In genomic region chr10:24988831-24989769, GRCh38 we compare ENCODE assay signal across 20 cellular contexts. TPM values are rescaled to one million over a fixed set of nuclear protein-coding genes. Genes with fewer than 3 reads are reported as not detected.
DNase-seq lines count a peak whose midpoint lies in the region; ATAC-seq, FAIRE-seq and TF ChIP-seq lines count a peak whose summit lies in the region.
"Had no signal": no experiment of that assay in that cellular context is flagged by ENCODE, and none has a peak within 500 bp of the region (broad histone marks: within the 10 kb centered on the region; RNA-seq: fewer than 3 reads in every experiment).

No MANE protein-coding gene starts in this region.

- H3K4me2 ChIP-seq in SK-N-SH (no peak overlapping the region), HepG2 (ENCODE audit: low read depth, low read length) (no peak overlapping the region)
- H3K4me2 ChIP-seq: BLaER1 had no signal

- H3K9me3 ChIP-seq in SK-N-SH (no peaks in the 10 kb centered on the region), HepG2 (ENCODE audit: low read length) (no peaks in the 10 kb centered on the region)
- H3K9me3 ChIP-seq: BLaER1, spleen, suprapubic skin had no signal

- TF ChIP-seq CTCF in SK-N-SH (IDR thresholded peaks at IDR 0.05) (no peak), HepG2 (CRISPR knock-in tag; IDR thresholded peaks at IDR 0.05) (no peak)

- no peaks in the 10 kb centered on the region for H3K9me3 Mint-ChIP-seq in T-helper 2 cell treated with Interferon-gamma antibody and Interleukin-4, amounts not matched to agents 5 μg/mL and 100 μg/mL, for 36 hours
- H3K9me3 Mint-ChIP-seq in stimulated activated naive CD8-positive, alpha-beta T cell treated with anti-CD3 and anti-CD28 coated beads, Interleukin-15, amount 100 ng/mL, for 72 hours: no peaks in the 10 kb centered on the region

- TF ChIP-seq POLR2A in HepG2 (IDR thresholded peaks at IDR 0.05; ENCODE audit: insufficient read depth in 1 of 2, low read depth in 2 of 2, low read length in 2 of 2): no peak

- H3K79me2 ChIP-seq in SK-N-SH (ENCODE audit: insufficient read depth): no peaks in the 10 kb centered on the region
- no peaks in the 10 kb centered on the region for H3K79me2 ChIP-seq in HepG2 (ENCODE audit: insufficient read depth, low read length)

- H3K9ac ChIP-seq in SK-N-SH: no peak overlapping the region
- H3K9ac ChIP-seq in HepG2 (ENCODE audit: insufficient read depth, low read depth, low read length): no peak overlapping the region
- H3K9ac ChIP-seq: BLaER1 had no signal

- no peak for FAIRE-seq in HepG2 (lab: Jason Lieb, UNC)
- FAIRE-seq: D721Med had no signal

- H3K27ac ChIP-seq in SK-N-SH (ENCODE audit: low read depth in 2 of 2, low read length in 1 of 2): no peak overlapping the region
- no peak overlapping the region for H3K27ac ChIP-seq in HepG2 (ENCODE audit: extremely low read length, insufficient read depth, low read length)
- H3K27ac ChIP-seq: 22Rv1, BLaER1, spleen, suprapubic skin had no signal

- H4K20me1 ChIP-seq in SK-N-SH (ENCODE audit: insufficient read depth): no peaks in the 10 kb centered on the region
- H4K20me1 ChIP-seq in HepG2 (ENCODE audit: insufficient read depth, low read length): no peaks in the 10 kb centered on the region
- H4K20me1 ChIP-seq: BLaER1 had no signal

- H3K4me3 ChIP-seq in SK-N-SH (ENCODE audit: low read depth in 2 of 2, low read length in 1 of 2) (no peak overlapping the region), HepG2 (replicated peaks in 1 of 3; ENCODE audit: insufficient read depth in 1 of 3, low read depth in 2 of 3, low read length in 3 of 3) (no peak overlapping the region)
- H3K4me3 ChIP-seq: BLaER1, spleen, suprapubic skin had no signal

- H3K4me3 Mint-ChIP-seq in T-helper 2 cell treated with Interferon-gamma antibody and Interleukin-4, amounts not matched to agents 5 μg/mL and 100 μg/mL, for 36 hours: no peak overlapping the region
- H3K4me3 Mint-ChIP-seq in stimulated activated naive CD8-positive, alpha-beta T cell treated with anti-CD3 and anti-CD28 coated beads, Interleukin-15, amount 100 ng/mL, for 72 hours: no peak overlapping the region

- H3K4me1 Mint-ChIP-seq in T-helper 2 cell treated with Interferon-gamma antibody and Interleukin-4, amounts not matched to agents 5 μg/mL and 100 μg/mL, for 36 hours (ENCODE audit: low read depth): no peaks in the 10 kb centered on the region
- no peaks in the 10 kb centered on the region for H3K4me1 Mint-ChIP-seq in stimulated activated naive CD8-positive, alpha-beta T cell treated with anti-CD3 and anti-CD28 coated beads, Interleukin-15, amount 100 ng/mL, for 72 hours

- H3K27me3 ChIP-seq in SK-N-SH (ENCODE audit: insufficient read depth): no peaks in the 10 kb centered on the region
- H3K27me3 ChIP-seq in HepG2 (ENCODE audit: control insufficient read depth in 1 of 2, insufficient read depth in 2 of 2, low read length in 2 of 2): peaks cover 0 to 1% of the 10 kb centered on the region in 2 experiments; a peak in 4 of 5 replicates
- H3K27me3 ChIP-seq: BLaER1, suprapubic skin had no signal

- H3K27ac Mint-ChIP-seq in T-helper 2 cell treated with Interferon-gamma antibody and Interleukin-4, amounts not matched to agents 5 μg/mL and 100 μg/mL, for 36 hours: no peak overlapping the region
- H3K27ac Mint-ChIP-seq in stimulated activated naive CD8-positive, alpha-beta T cell treated with anti-CD3 and anti-CD28 coated beads, Interleukin-15, amount 100 ng/mL, for 72 hours: no peak overlapping the region

- no TSS peak for BruUV-seq in HepG2 (replicated peaks; lab: Mats Ljungman, UMichigan)

- POLR2A ChIA-PET in SK-N-SH (lab: Yijun Ruan, JAX): no interaction called here
- POLR2A ChIA-PET in HepG2 (lab: Yijun Ruan, JAX): no interaction called here

- in situ Hi-C loops in HepG2 (cut with HindIII; ENCODE audit: extremely low pct_ligation_motif_present, low pct_unique_long_range_greater_than_20kb): loop anchor here (25.0 kb wide), 1 partner anchor 352 kb away; no protein-coding TSS in a partner anchor

- no peak for ATAC-seq in SK-N-SH treated with all-trans-retinoic acid at 6 μM for 48 hours
- ATAC-seq in HepG2: no peak
- ATAC-seq in stimulated activated naive CD8-positive, alpha-beta T cell treated with anti-CD3 and anti-CD28 coated beads, Interleukin-15, amount 100 ng/mL, for 72 hours: no peak
- no peak for ATAC-seq in GM18519 (IDR thresholded peaks at IDR 0.05; ENCODE audit: low FRiP score, unreplicated experiment)
- ATAC-seq: Panc1 had no signal

- H3K36me3 ChIP-seq in SK-N-SH (replicated peaks in 1 of 2; ENCODE audit: control insufficient read depth in 1 of 2, insufficient read depth in 2 of 2, low read length in 1 of 2) (no peaks in the 10 kb centered on the region), HepG2 (replicated peaks in 1 of 2; ENCODE audit: control insufficient read depth in 1 of 2, insufficient read depth in 2 of 2, low read length in 2 of 2) (no peaks in the 10 kb centered on the region)
- H3K36me3 ChIP-seq: BLaER1, spleen, suprapubic skin had no signal

- TF ChIP-seq RAD21 in SK-N-SH (IDR thresholded peaks at IDR 0.05; ENCODE audit: low read length): no peak
- no peak for TF ChIP-seq RAD21 in HepG2 (CRISPR knock-in tag; IDR thresholded peaks at IDR 0.05)

- no peak for TF ChIP-seq EP300 in SK-N-SH (IDR thresholded peaks at IDR 0.05; ENCODE audit: borderline replicate concordance in 1 of 2, low read depth in 1 of 2, low read length in 1 of 2)
- TF ChIP-seq EP300 in HepG2 (IDR thresholded peaks at IDR 0.05; ENCODE audit: low read depth in 2 of 2, low read length in 2 of 2): no peak
- no peak for TF ChIP-seq EP300 in HepG2 (CRISPR knock-in tag; IDR thresholded peaks at IDR 0.05; ENCODE audit: borderline replicate concordance)

- DNase-seq in SK-N-SH (no peak), dermis blood vessel endothelial cell (peak; percentile 14), HepG2 (ENCODE audit: low spot score) (no peak), superior temporal gyrus (ENCODE audit: extremely low spot score) (peak; percentile 54)
- DNase-seq in T-helper 2 cell treated with Interferon-gamma antibody and Interleukin-4, amounts not matched to agents 5 μg/mL and 100 μg/mL, for 36 hours (ENCODE audit: low spot score): no peak
- DNase-seq in stimulated activated naive CD8-positive, alpha-beta T cell treated with anti-CD3 and anti-CD28 coated beads, Interleukin-15, amount 100 ng/mL, for 72 hours: no peak
- DNase-seq: activated gamma-delta T cell treated with Interleukin-2 at 50 U/mL for 16 hours; aorta; NCI-H2227 treated with DMSO at 0.1 percent for 48 hours; spleen; stimulated activated CD8-positive, alpha-beta memory T cell treated with anti-CD3 and anti-CD28 coated beads, Interleukin-4, amount 100 ng/mL, for 48 hours had no signal

- H3K9me2 ChIP-seq in SK-N-SH: no peaks in the 10 kb centered on the region

- no peaks in the 10 kb centered on the region for H3K4me1 ChIP-seq in SK-N-SH (ENCODE audit: control insufficient read depth in 1 of 2, insufficient read depth in 2 of 2, low read depth in 1 of 2, low read length in 1 of 2)
- H3K4me1 ChIP-seq in HepG2 (ENCODE audit: insufficient read depth, low read length): no peaks in the 10 kb centered on the region
- H3K4me1 ChIP-seq: BLaER1, spleen, suprapubic skin had no signal

- peaks cover 6% of the 10 kb centered on the region for H3K27me3 Mint-ChIP-seq in T-helper 2 cell treated with Interferon-gamma antibody and Interleukin-4, amounts not matched to agents 5 μg/mL and 100 μg/mL, for 36 hours (ENCODE audit: low read depth)
- H3K27me3 Mint-ChIP-seq in stimulated activated naive CD8-positive, alpha-beta T cell treated with anti-CD3 and anti-CD28 coated beads, Interleukin-15, amount 100 ng/mL, for 72 hours: no peaks in the 10 kb centered on the region

- intact Hi-C loops in HepG2 (cut with micrococcal nuclease; ENCODE audit: unreplicated experiment): no loop called here

- H2AFZ ChIP-seq in SK-N-SH (ENCODE audit: low read depth) (peak overlapping the region; percentile 3; the same call in 1 of the 2 replicates), HepG2 (ENCODE audit: low read length) (no peak overlapping the region)

- no peaks in the 10 kb centered on the region for H3F3A ChIP-seq in SK-N-SH (replicated peaks; ENCODE audit: insufficient read depth)

- WGBS in SK-N-SH (ENCODE audit: low lambda C conversion rate): 80% methylated on average over 10 of the region's 13 CpGs
- WGBS in HepG2 (ENCODE audit: low lambda C conversion rate): 46% methylated on average over 13 of the region's 13 CpGs

- CTCF ChIA-PET in SK-N-SH (lab: Yijun Ruan, JAX) (interaction anchor here (1.0 to 3.0 kb wide), 8 partner anchors 10 to 346 kb away, joined by 4 to 17 read pairs (median 4); partner anchors contain the start of genes ENKUR and THNSL1), HepG2 (lab: Yijun Ruan, JAX; ENCODE audit: low intra/inter-chr PET ratio, low total read pairs) (no interaction called here)

- H3K36me3 Mint-ChIP-seq in T-helper 2 cell treated with Interferon-gamma antibody and Interleukin-4, amounts not matched to agents 5 μg/mL and 100 μg/mL, for 36 hours (ENCODE audit: low read depth): no peaks in the 10 kb centered on the region

RNA-seq across cellular contexts. Expression of gene ENKUR, which starts 26.9 kb away (rescaled TPM):
- polyA plus RNA-seq in SK-N-SH (2012; rRNA removed) (0.06 and 0.13 TPM in 2 replicates), HepG2 (2011; rRNA removed) (0.10 and 0.15 TPM in 2 replicates)
- 0.14 and 0.26 TPM in 2 replicates for polyA plus RNA-seq in SK-N-SH (2012; cell fraction: cytosol; rRNA removed)
- polyA plus RNA-seq in SK-N-SH (2012; cell fraction: nucleus; rRNA removed): 0.02 and 0.20 TPM in 2 replicates
- total RNA-seq in dermis blood vessel endothelial cell (0.09 and 0.17 TPM in 2 replicates), HepG2 (2016; rRNA removed; fragmentation: Illumina TruSeq; extraction: Trizol) (0.15 and 0.21 TPM in 2 replicates)
- total RNA-seq in HepG2 (2016; cell fraction: cytosol; rRNA removed; fragmentation: Illumina TruSeq; extraction: Trizol; ENCODE audit: low read depth): 0.26 TPM in 1 of 2 replicates, not detected in the other
- 0.19 TPM in 1 of 2 replicates, not detected in the other for total RNA-seq in HepG2 (2016; cell fraction: insoluble cytoplasmic fraction; rRNA removed; fragmentation: Illumina TruSeq; extraction: Trizol)
- 0.12 and 0.38 TPM in 2 replicates for total RNA-seq in HepG2 (2016; cell fraction: membrane; rRNA removed; fragmentation: Illumina TruSeq; extraction: Trizol)
- not detected in 2 replicates for total RNA-seq in HepG2 (2016; cell fraction: nucleus; rRNA removed; fragmentation: Illumina TruSeq; extraction: Trizol)
- polyA plus RNA-seq in HepG2 (2011; cell fraction: cytosol; rRNA removed): 0.04 and 0.05 TPM in 2 replicates
- polyA plus RNA-seq in HepG2 (2011; cell fraction: nucleus; rRNA removed): 0.05 and 0.16 TPM in 2 replicates
- polyA plus RNA-seq in HepG2 (2012): 0.17 and 0.30 TPM in 2 replicates
- not detected in 2 replicates for polyA plus RNA-seq in HepG2 (2016; cell fraction: cytosol; fragmentation: Illumina TruSeq; extraction: Trizol; ENCODE audit: low read depth)
- polyA plus RNA-seq in HepG2 (2016; cell fraction: insoluble cytoplasmic fraction; fragmentation: Illumina TruSeq; extraction: Trizol; ENCODE audit: low read depth): 0.23 TPM in 1 of 2 replicates, not detected in the other
- 0.16 and 0.21 TPM in 2 replicates for polyA plus RNA-seq in HepG2 (2016; cell fraction: membrane; fragmentation: Illumina TruSeq; extraction: Trizol; ENCODE audit: low read depth)
- not detected in 2 replicates for polyA plus RNA-seq in HepG2 (2016; cell fraction: nucleus; fragmentation: Illumina TruSeq; extraction: Trizol; ENCODE audit: insufficient read depth, low read depth)
- 0.04 and 0.05 TPM in 2 replicates for polyA minus RNA-seq in HepG2 (2011; rRNA and poly(A)+ RNA removed; ENCODE audit: low replicate concordance)
- not detected in 2 replicates for polyA minus RNA-seq in HepG2 (2011; cell fraction: cytosol; rRNA and poly(A)+ RNA removed)
- polyA minus RNA-seq in HepG2 (2011; cell fraction: nucleus; rRNA and poly(A)+ RNA removed): 0.52 and 0.62 TPM in 2 replicates
- total RNA-seq: lower leg skin, M059J, suprapubic skin had no signal
- polyA plus RNA-seq: aorta had no signal

RNA-seq across cellular contexts. Expression of gene THNSL1, which starts 27.3 kb away (rescaled TPM):
- polyA plus RNA-seq in SK-N-SH (2012; rRNA removed): 1.3 and 1.9 TPM in 2 replicates
- 2.2 and 2.7 TPM in 2 replicates for polyA plus RNA-seq in SK-N-SH (2012; cell fraction: cytosol; rRNA removed)
- 0.66 and 1.3 TPM in 2 replicates for polyA plus RNA-seq in SK-N-SH (2012; cell fraction: nucleus; rRNA removed)
- total RNA-seq in dermis blood vessel endothelial cell: 2.9 and 4.3 TPM in 2 replicates
- 3.8 and 7.3 TPM in 2 replicates for total RNA-seq in HepG2 (2016; rRNA removed; fragmentation: Illumina TruSeq; extraction: Trizol)
- 0.30 and 0.44 TPM in 2 replicates for total RNA-seq in HepG2 (2016; cell fraction: cytosol; rRNA removed; fragmentation: Illumina TruSeq; extraction: Trizol; ENCODE audit: low read depth)
- total RNA-seq in HepG2 (2016; cell fraction: insoluble cytoplasmic fraction; rRNA removed; fragmentation: Illumina TruSeq; extraction: Trizol): 3.6 and 6.9 TPM in 2 replicates
- 1.1 and 1.6 TPM in 2 replicates for total RNA-seq in HepG2 (2016; cell fraction: membrane; rRNA removed; fragmentation: Illumina TruSeq; extraction: Trizol)
- 2.2 and 2.3 TPM in 2 replicates for total RNA-seq in HepG2 (2016; cell fraction: nucleus; rRNA removed; fragmentation: Illumina TruSeq; extraction: Trizol)
- polyA plus RNA-seq in HepG2 (2011; rRNA removed): 1.2 and 1.3 TPM in 2 replicates
- 0.52 and 0.96 TPM in 2 replicates for polyA plus RNA-seq in HepG2 (2011; cell fraction: cytosol; rRNA removed)
- polyA plus RNA-seq in HepG2 (2011; cell fraction: nucleus; rRNA removed): 0.29 and 0.36 TPM in 2 replicates
- 1.8 and 3.0 TPM in 2 replicates for polyA plus RNA-seq in HepG2 (2012)
- 0.23 and 0.27 TPM in 2 replicates for polyA plus RNA-seq in HepG2 (2016; cell fraction: cytosol; fragmentation: Illumina TruSeq; extraction: Trizol; ENCODE audit: low read depth)
- polyA plus RNA-seq in HepG2 (2016; cell fraction: insoluble cytoplasmic fraction; fragmentation: Illumina TruSeq; extraction: Trizol; ENCODE audit: low read depth): 6.1 and 6.5 TPM in 2 replicates
- polyA plus RNA-seq in HepG2 (2016; cell fraction: membrane; fragmentation: Illumina TruSeq; extraction: Trizol; ENCODE audit: low read depth): 0.58 and 0.65 TPM in 2 replicates
- 1.6 and 1.8 TPM in 2 replicates for polyA plus RNA-seq in HepG2 (2016; cell fraction: nucleus; fragmentation: Illumina TruSeq; extraction: Trizol; ENCODE audit: insufficient read depth, low read depth)
- polyA minus RNA-seq in HepG2 (2011; rRNA and poly(A)+ RNA removed; ENCODE audit: low replicate concordance): 0.42 and 0.75 TPM in 2 replicates
- 1.3 and 2.0 TPM in 2 replicates for polyA minus RNA-seq in HepG2 (2011; cell fraction: cytosol; rRNA and poly(A)+ RNA removed)
- polyA minus RNA-seq in HepG2 (2011; cell fraction: nucleus; rRNA and poly(A)+ RNA removed): 1.7 and 1.8 TPM in 2 replicates

RNA-seq across cellular contexts. Expression of gene PRTFDC1, which starts 36.7 kb away (rescaled TPM):
- polyA plus RNA-seq in SK-N-SH (2012; rRNA removed) (6.6 and 8.1 TPM in 2 replicates), HepG2 (2011; rRNA removed) (not detected in 2 replicates)
- polyA plus RNA-seq in SK-N-SH (2012; cell fraction: cytosol; rRNA removed): 10.8 and 12.0 TPM in 2 replicates
- polyA plus RNA-seq in SK-N-SH (2012; cell fraction: nucleus; rRNA removed): 5.0 and 9.9 TPM in 2 replicates
- total RNA-seq in dermis blood vessel endothelial cell (8.0 and 13.2 TPM in 2 replicates), HepG2 (2016; rRNA removed; fragmentation: Illumina TruSeq; extraction: Trizol) (not detected in 2 replicates)
- not detected in 2 replicates for total RNA-seq in HepG2 (2016; cell fraction: cytosol; rRNA removed; fragmentation: Illumina TruSeq; extraction: Trizol; ENCODE audit: low read depth)
- total RNA-seq in HepG2 (2016; cell fraction: insoluble cytoplasmic fraction; rRNA removed; fragmentation: Illumina TruSeq; extraction: Trizol): not detected in 2 replicates
- total RNA-seq in HepG2 (2016; cell fraction: membrane; rRNA removed; fragmentation: Illumina TruSeq; extraction: Trizol): not detected in 2 replicates
- not detected in 2 replicates for total RNA-seq in HepG2 (2016; cell fraction: nucleus; rRNA removed; fragmentation: Illumina TruSeq; extraction: Trizol)
- not detected in 2 replicates for polyA plus RNA-seq in HepG2 (2011; cell fraction: cytosol; rRNA removed)
- not detected in 2 replicates for polyA plus RNA-seq in HepG2 (2011; cell fraction: nucleus; rRNA removed)
- polyA plus RNA-seq in HepG2 (2012): not detected in 2 replicates
- not detected in 2 replicates for polyA plus RNA-seq in HepG2 (2016; cell fraction: cytosol; fragmentation: Illumina TruSeq; extraction: Trizol; ENCODE audit: low read depth)
- not detected in 2 replicates for polyA plus RNA-seq in HepG2 (2016; cell fraction: insoluble cytoplasmic fraction; fragmentation: Illumina TruSeq; extraction: Trizol; ENCODE audit: low read depth)
- not detected in 2 replicates for polyA plus RNA-seq in HepG2 (2016; cell fraction: membrane; fragmentation: Illumina TruSeq; extraction: Trizol; ENCODE audit: low read depth)
- not detected in 2 replicates for polyA plus RNA-seq in HepG2 (2016; cell fraction: nucleus; fragmentation: Illumina TruSeq; extraction: Trizol; ENCODE audit: insufficient read depth, low read depth)
- 5.6 TPM in 1 of 2 replicates, not detected in the other for polyA minus RNA-seq in HepG2 (2011; rRNA and poly(A)+ RNA removed; ENCODE audit: low replicate concordance)
- not detected in 2 replicates for polyA minus RNA-seq in HepG2 (2011; cell fraction: cytosol; rRNA and poly(A)+ RNA removed)
- polyA minus RNA-seq in HepG2 (2011; cell fraction: nucleus; rRNA and poly(A)+ RNA removed): not detected in 2 replicates

Comparison
In these comparisons a context has a peak if more than half of its experiments do, and no peak if none do; other contexts are left out.
1. DNase-seq: peak in dermis blood vessel endothelial cell (single experiment) and superior temporal gyrus (single experiment); none in SK-N-SH (single experiment), HepG2 (single experiment), T-helper 2 cell treated with Interferon-gamma antibody and Interleukin-4, amounts not matched to agents 5 μg/mL and 100 μg/mL, for 36 hours (single experiment) and stimulated activated naive CD8-positive, alpha-beta T cell treated with anti-CD3 and anti-CD28 coated beads, Interleukin-15, amount 100 ng/mL, for 72 hours (0 of 2).